38 cellular contexts compared by ENCODE assay signal in genomic region chr9:124526174-124526573, GRCh38. TPM values are rescaled to one million over a fixed set of nuclear protein-coding genes. Genes with fewer than 3 reads are reported as not detected.
"Had no signal": no experiment of that assay in that cellular context is flagged by ENCODE, and none has a peak within 500 bp of the region (broad histone marks: within the 10 kb centered on the region; RNA-seq: fewer than 3 reads in every experiment).

No MANE protein-coding gene starts in this region.

- ATAC-seq: activated CD8-positive, alpha-beta T cell treated with anti-CD3 and anti-CD28 coated beads for 36 hours; activated naive CD4-positive, alpha-beta T cell treated with anti-CD3 and anti-CD28 coated beads, Interleukin-2, amount 50 U/mL, for 72 hours; activated T-cell treated with anti-CD3 and anti-CD28 coated beads, Interleukin-2, amount 50 U/mL, for 4 hours; activated T-cell treated with anti-CD3 and anti-CD28 coated beads, Interleukin-2, amount 50 U/mL, for 72 hours; activated T-helper 17 cell treated with anti-CD3 and anti-CD28 coated beads, Interleukin-2, amount 50 U/mL, for 72 hours; T-cell; T-helper 17 cell had no signal

- H3K4me1 ChIP-seq: ascending aorta had no signal

- H3K27ac ChIP-seq: ascending aorta, cardiac muscle cell, VCaP had no signal

- DNase-seq: activated B cell treated with CpG ODN at 0.5 μM for 24 hours; activated CD4-positive, alpha-beta memory T cell treated with anti-CD3 and anti-CD28 coated beads for 36 hours; activated CD4-positive, alpha-beta T cell treated with anti-CD3 and anti-CD28 coated beads for 4 hours; activated CD4-positive, alpha-beta T cell treated with anti-CD3 and anti-CD28 coated beads, Interleukin-2, amount 10 ng/mL, durations not matched to agents 24 days and 14 days; activated CD4-positive, alpha-beta T cell treated with anti-CD3 and anti-CD28 coated beads, Interleukin-2, amount 50 U/mL, for 1 hour; activated CD4-positive, alpha-beta T cell treated with anti-CD3 and anti-CD28 coated beads, Interleukin-2, amount 50 U/mL, for 4 hours; activated CD4-positive, CD25-positive, alpha-beta regulatory T cell treated with anti-CD3 and anti-CD28 coated beads, Interleukin-2, amount 50 U/mL, for 72 hours; activated CD8-positive, alpha-beta memory T cell treated with anti-CD3 and anti-CD28 coated beads, Interleukin-2, amount 50 U/mL, for 4 hours; activated CD8-positive, alpha-beta T cell treated with anti-CD3 and anti-CD28 coated beads for 36 hours; activated effector memory CD4-positive, alpha-beta T cell treated with anti-CD3 and anti-CD28 coated beads, Interleukin-2, amount 50 U/mL, for 16 hours; activated gamma-delta T cell treated with Interleukin-2 at 50 U/mL for 16 hours; activated naive CD4-positive, alpha-beta T cell; activated naive CD4-positive, alpha-beta T cell treated with anti-CD3 and anti-CD28 coated beads for 36 hours; activated naive CD4-positive, alpha-beta T cell treated with anti-CD3 and anti-CD28 coated beads, Interleukin-2, amount 50 U/mL, for 16 hours; activated naive CD8-positive, alpha-beta T cell treated with anti-CD3 and anti-CD28 coated beads for 36 hours; activated T-cell treated with anti-CD3 and anti-CD28 coated beads for 4 hours; activated T-cell treated with anti-CD3 and anti-CD28 coated beads, Interleukin-2, amount 50 U/mL, for 1 hour; activated T-cell treated with anti-CD3 and anti-CD28 coated beads, Interleukin-2, amount 50 U/mL, for 4 hours; activated T-cell treated with anti-CD3 and anti-CD28 coated beads, Interleukin-2, amount 50 U/mL, for 72 hours; amygdala; anterior cingulate cortex; caudate nucleus; cerebellar nuclear complex; T-cell; T-helper 17 cell had no signal

- H3K27ac Mint-ChIP-seq: activated B cell treated with CpG ODN at 0.5 μM for 24 hours; activated CD4-positive, alpha-beta memory T cell treated with anti-CD3 and anti-CD28 coated beads for 36 hours; activated CD4-positive, alpha-beta T cell treated with anti-CD3 and anti-CD28 coated beads, Interleukin-2, amount 10 ng/mL, durations not matched to agents 24 days and 14 days; activated CD8-positive, alpha-beta T cell treated with anti-CD3 and anti-CD28 coated beads for 36 hours; activated naive CD4-positive, alpha-beta T cell treated with anti-CD3 and anti-CD28 coated beads for 36 hours; activated naive CD4-positive, alpha-beta T cell treated with anti-CD3 and anti-CD28 coated beads, Interleukin-2, amount 50 U/mL, for 72 hours; activated naive CD8-positive, alpha-beta T cell treated with anti-CD3 and anti-CD28 coated beads for 36 hours; activated T-cell treated with anti-CD3 and anti-CD28 coated beads, Interleukin-2, amount 50 U/mL, for 72 hours; activated T-helper 1 cell treated with anti-CD3 and anti-CD28 coated beads, Interleukin-12 subunit alpha, Interleukin-12 subunit beta, Interleukin-2, Interleukin-4 antibody, amounts not matched to agents 30 ng/mL and 10 ng/mL and 1 ng/mL, durations not matched to agents 14 hours and 24 hours and 36 hours; activated T-helper 17 cell treated with anti-CD3 and anti-CD28 coated beads, Interleukin-2, amount 50 U/mL, for 72 hours; brain; T-cell; T-helper 17 cell had no signal

- H3K36me3 ChIP-seq: ascending aorta had no signal

- H3K4me1 Mint-ChIP-seq: activated B cell treated with CpG ODN at 0.5 μM for 24 hours; activated CD4-positive, alpha-beta T cell treated with anti-CD3 and anti-CD28 coated beads, Interleukin-2, amount 10 ng/mL, durations not matched to agents 24 days and 14 days; activated naive CD8-positive, alpha-beta T cell treated with anti-CD3 and anti-CD28 coated beads for 36 hours; activated T-helper 17 cell treated with anti-CD3 and anti-CD28 coated beads, Interleukin-2, amount 50 U/mL, for 72 hours; brain; central memory CD8-positive, alpha-beta T cell; T-cell; T-helper 17 cell had no signal

- FAIRE-seq: TTC549 had no signal

- H3K27me3 ChIP-seq: ascending aorta, cardiac muscle cell had no signal

- H3K4me3 ChIP-seq: ascending aorta, cardiac muscle cell had no signal

- H3K9me3 Mint-ChIP-seq: activated B cell treated with CpG ODN at 0.5 μM for 24 hours; activated CD4-positive, alpha-beta memory T cell treated with anti-CD3 and anti-CD28 coated beads for 36 hours; activated CD4-positive, alpha-beta T cell treated with anti-CD3 and anti-CD28 coated beads, Interleukin-2, amount 10 ng/mL, durations not matched to agents 24 days and 14 days; activated CD8-positive, alpha-beta T cell treated with anti-CD3 and anti-CD28 coated beads for 36 hours; activated naive CD4-positive, alpha-beta T cell treated with anti-CD3 and anti-CD28 coated beads for 36 hours; activated naive CD4-positive, alpha-beta T cell treated with anti-CD3 and anti-CD28 coated beads, Interleukin-2, amount 50 U/mL, for 72 hours; activated naive CD8-positive, alpha-beta T cell treated with anti-CD3 and anti-CD28 coated beads for 36 hours; activated T-cell treated with anti-CD3 and anti-CD28 coated beads, Interleukin-2, amount 50 U/mL, for 4 hours; activated T-cell treated with anti-CD3 and anti-CD28 coated beads, Interleukin-2, amount 50 U/mL, for 72 hours; activated T-helper 1 cell treated with anti-CD3 and anti-CD28 coated beads, Interleukin-12 subunit alpha, Interleukin-12 subunit beta, Interleukin-2, Interleukin-4 antibody, amounts not matched to agents 30 ng/mL and 10 ng/mL and 1 ng/mL, durations not matched to agents 14 hours and 24 hours and 36 hours; activated T-helper 17 cell treated with anti-CD3 and anti-CD28 coated beads, Interleukin-2, amount 50 U/mL, for 72 hours; brain; central memory CD8-positive, alpha-beta T cell; T-cell had no signal

- H3K9me3 ChIP-seq: ascending aorta had no signal

- H3K36me3 Mint-ChIP-seq: activated CD4-positive, alpha-beta memory T cell treated with anti-CD3 and anti-CD28 coated beads for 36 hours; activated naive CD4-positive, alpha-beta T cell treated with anti-CD3 and anti-CD28 coated beads, Interleukin-2, amount 50 U/mL, for 72 hours; activated naive CD8-positive, alpha-beta T cell treated with anti-CD3 and anti-CD28 coated beads for 36 hours; brain; T-cell had no signal

- H3K27me3 Mint-ChIP-seq: activated B cell treated with CpG ODN at 0.5 μM for 24 hours; activated CD4-positive, alpha-beta memory T cell treated with anti-CD3 and anti-CD28 coated beads for 36 hours; activated naive CD8-positive, alpha-beta T cell treated with anti-CD3 and anti-CD28 coated beads for 36 hours; brain had no signal

- H3K4me3 Mint-ChIP-seq: activated B cell treated with CpG ODN at 0.5 μM for 24 hours; activated CD4-positive, alpha-beta memory T cell treated with anti-CD3 and anti-CD28 coated beads for 36 hours; activated CD4-positive, alpha-beta T cell treated with anti-CD3 and anti-CD28 coated beads, Interleukin-2, amount 10 ng/mL, durations not matched to agents 24 days and 14 days; activated CD8-positive, alpha-beta T cell treated with anti-CD3 and anti-CD28 coated beads for 36 hours; activated naive CD4-positive, alpha-beta T cell treated with anti-CD3 and anti-CD28 coated beads for 36 hours; activated naive CD8-positive, alpha-beta T cell treated with anti-CD3 and anti-CD28 coated beads for 36 hours; activated T-cell treated with anti-CD3 and anti-CD28 coated beads, Interleukin-2, amount 50 U/mL, for 4 hours; activated T-cell treated with anti-CD3 and anti-CD28 coated beads, Interleukin-2, amount 50 U/mL, for 72 hours; activated T-helper 1 cell treated with anti-CD3 and anti-CD28 coated beads, Interleukin-12 subunit alpha, Interleukin-12 subunit beta, Interleukin-2, Interleukin-4 antibody, amounts not matched to agents 30 ng/mL and 10 ng/mL and 1 ng/mL, durations not matched to agents 14 hours and 24 hours and 36 hours; activated T-helper 17 cell treated with anti-CD3 and anti-CD28 coated beads, Interleukin-2, amount 50 U/mL, for 72 hours; brain; central memory CD8-positive, alpha-beta T cell; T-cell; T-helper 17 cell had no signal

RNA-seq across cellular contexts. Expression of gene NR5A1, which starts 19.0 kb away (rescaled TPM):
- total RNA-seq: activated B cell treated with CpG ODN at 0.5 μM for 24 hours; activated CD4-positive, alpha-beta memory T cell treated with anti-CD3 and anti-CD28 coated beads for 36 hours; activated CD4-positive, alpha-beta T cell treated with anti-CD3 and anti-CD28 coated beads, Interleukin-2, amount 10 ng/mL, durations not matched to agents 24 days and 14 days; activated CD8-positive, alpha-beta memory T cell treated with anti-CD3 and anti-CD28 coated beads for 36 hours; activated CD8-positive, alpha-beta T cell treated with anti-CD3 and anti-CD28 coated beads for 36 hours; activated naive CD4-positive, alpha-beta T cell treated with anti-CD3 and anti-CD28 coated beads for 36 hours; activated naive CD4-positive, alpha-beta T cell treated with anti-CD3 and anti-CD28 coated beads, Interleukin-2, amount 50 U/mL, for 72 hours; activated naive CD8-positive, alpha-beta T cell treated with anti-CD3 and anti-CD28 coated beads for 36 hours; activated T-helper 1 cell treated with anti-CD3 and anti-CD28 coated beads, Interleukin-12 subunit alpha, Interleukin-12 subunit beta, Interleukin-2, Interleukin-4 antibody, amounts not matched to agents 30 ng/mL and 10 ng/mL and 1 ng/mL, durations not matched to agents 14 hours and 24 hours and 36 hours; activated T-helper 17 cell treated with anti-CD3 and anti-CD28 coated beads, Interleukin-2, amount 50 U/mL, for 72 hours; bronchial epithelial cell; T-helper 1 cell treated with Interleukin-12 subunit alpha and Interleukin-12 subunit beta and Interleukin-4 antibody, amounts not matched to agents 30 ng/mL and 1 ng/mL, for 36 hours; T-helper 17 cell; T-helper 2 cell treated with Interferon-gamma antibody and Interleukin-4, amounts not matched to agents 100 ng/mL and 5 ng/mL, for 36 hours had no signal
- polyA plus RNA-seq: cardiac muscle cell had no signal
